19 cellular contexts compared by ENCODE assay signal in the genomic region with DNA sequence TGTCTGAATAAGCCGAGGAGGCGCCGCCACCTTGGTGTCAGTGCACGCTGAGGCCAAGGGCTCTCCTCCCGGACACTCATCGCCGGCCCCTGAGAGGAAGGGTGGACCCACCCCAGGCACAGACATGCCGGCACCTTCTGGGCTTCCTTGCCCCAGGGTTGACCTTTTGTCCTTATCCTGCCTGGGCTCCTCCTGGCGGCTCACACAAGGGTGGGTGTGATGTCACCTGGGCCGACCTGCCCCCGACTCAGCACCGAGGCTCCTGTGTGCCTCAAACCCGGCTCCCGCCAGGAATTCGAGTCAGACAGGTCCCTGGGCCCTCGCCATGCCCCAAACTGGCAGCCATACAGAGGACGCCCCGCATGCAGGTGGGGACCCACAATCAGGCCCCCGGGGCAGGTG. TPM values are rescaled to one million over a fixed set of nuclear protein-coding genes. Genes with fewer than 3 reads are reported as not detected.
"Had no signal": no experiment of that assay in that cellular context is flagged by ENCODE, and none has a peak within 500 bp of the region (broad histone marks: within the 10 kb centered on the region; RNA-seq: fewer than 3 reads in every experiment).

No MANE protein-coding gene starts in this region.

- H3K27ac ChIP-seq: adrenal gland, hepatocyte had no signal

- H3K4me1 ChIP-seq: adrenal gland had no signal

- H3K4me2 ChIP-seq: hepatocyte had no signal

- ATAC-seq: T-cell had no signal

- H3K27me3 ChIP-seq: adrenal gland, hepatocyte had no signal

- FAIRE-seq: colon, keratinocyte had no signal

- H2AFZ ChIP-seq: hepatocyte had no signal

- H3K36me3 ChIP-seq: adrenal gland had no signal

- H3K4me3 ChIP-seq: adrenal gland, hepatocyte had no signal

- DNase-seq: activated CD4-positive, alpha-beta T cell treated with anti-CD3 and anti-CD28 coated beads for 1 hour; activated CD4-positive, alpha-beta T cell treated with anti-CD3 and anti-CD28 coated beads, Interleukin-2, amount 50 U/mL, for 4 hours; activated T-cell treated with anti-CD3 and anti-CD28 coated beads for 4 hours; caudate nucleus; midbrain; stimulated activated CD4-positive, alpha-beta T cell treated with anti-CD3 and anti-CD28 coated beads, Interleukin-15, amount 100 ng/mL, for 24 hours; stimulated activated CD4-positive, alpha-beta T cell treated with anti-CD3 and anti-CD28 coated beads, Interleukin-4, amount 100 ng/mL, for 1 hour; stimulated activated naive CD4-positive, alpha-beta T cell; substantia nigra; T-helper 9 cell; trophoblast cell had no signal

- H3K9me3 ChIP-seq: adrenal gland had no signal

- H3K79me2 ChIP-seq: hepatocyte had no signal

RNA-seq across cellular contexts. Expression of a gene that starts 17.7 kb away (rescaled TPM):
- total RNA-seq: activated T-helper 2 cell treated with anti-CD3 and anti-CD28 coated beads, Interferon-gamma antibody, Interleukin-2, Interleukin-4, amounts not matched to agents 10 μg/mL and 5 μg/mL and 100 μg/mL, durations not matched to agents 14 hours and 24 hours and 36 hours; myocyte; skeletal muscle tissue; T-cell had no signal
